8 cellular contexts compared by ENCODE assay signal in the genomic region with DNA sequence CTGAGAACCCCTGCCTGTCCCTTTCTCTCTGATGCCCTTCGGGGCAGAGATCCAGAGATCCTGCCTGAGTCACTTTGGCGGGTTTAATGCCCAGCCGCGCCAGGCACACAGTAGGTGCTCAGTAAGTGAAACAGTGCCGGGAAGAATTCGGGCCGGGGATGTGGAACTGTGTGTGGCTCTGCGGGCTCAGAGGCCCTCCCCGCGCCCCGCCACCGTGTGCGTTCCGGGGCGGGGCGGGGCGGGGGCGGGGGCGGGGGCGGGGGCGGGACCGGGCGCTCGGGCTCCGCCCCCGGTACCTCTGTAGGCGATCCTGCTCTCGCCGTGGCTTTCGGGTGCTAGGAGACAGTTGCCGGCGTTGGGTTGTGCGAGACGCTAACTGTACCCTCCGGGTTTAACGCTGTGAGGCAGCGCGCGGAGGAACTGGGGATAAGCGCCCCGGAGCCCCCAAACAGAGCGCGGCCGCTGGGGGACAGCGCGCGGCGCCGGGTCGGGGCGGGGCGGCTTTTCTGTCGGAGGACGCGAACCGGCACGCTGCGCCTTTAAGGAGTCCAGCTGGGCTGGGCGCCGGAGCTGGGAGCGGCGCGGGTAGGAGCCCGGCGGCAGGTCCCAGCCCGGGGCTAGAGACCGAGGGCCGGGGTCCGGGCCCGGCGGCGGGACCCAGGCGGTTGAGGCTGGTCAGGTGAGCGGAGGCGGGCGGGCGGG.
A peak's percentile ranks its signal among the peaks of the same experiment; 100 is the strongest.
DNase-seq lines count a peak whose midpoint lies in the region; ATAC-seq and TF ChIP-seq lines count a peak whose summit lies in the region.

A gene with protein sequence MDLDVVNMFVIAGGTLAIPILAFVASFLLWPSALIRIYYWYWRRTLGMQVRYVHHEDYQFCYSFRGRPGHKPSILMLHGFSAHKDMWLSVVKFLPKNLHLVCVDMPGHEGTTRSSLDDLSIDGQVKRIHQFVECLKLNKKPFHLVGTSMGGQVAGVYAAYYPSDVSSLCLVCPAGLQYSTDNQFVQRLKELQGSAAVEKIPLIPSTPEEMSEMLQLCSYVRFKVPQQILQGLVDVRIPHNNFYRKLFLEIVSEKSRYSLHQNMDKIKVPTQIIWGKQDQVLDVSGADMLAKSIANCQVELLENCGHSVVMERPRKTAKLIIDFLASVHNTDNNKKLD (plus strand): TSS at position 555 of the 702 bp plus-strand sequence. CDS start 18,795 bp downstream, outside the sequence.

- ATAC-seq in HG02759 (IDR thresholded peaks at IDR 0.05; ENCODE audit: unreplicated experiment) = peak; percentile 80

- TF ChIP-seq CTCF in choroid plexus epithelial cell (conservative IDR thresholded peaks at IDR 0.05; ENCODE audit: low read depth, low read length) = peak; percentile 16

- H3K4me3 ChIP-seq in choroid plexus epithelial cell (ENCODE audit: low read depth, low read length) = peak within 1 kb of the TSS; percentile 82

- peak; percentile 16 for DNase-seq in NCI-H2107 treated with DMSO at 0.1 percent for 48 hours (lab: John Stamatoyannopoulos, UW; ENCODE audit: unreplicated experiment)
- DNase-seq in NCI-H2107 (lab: John Stamatoyannopoulos, UW) = no peak
- DNase-seq in NCI-H1930 (lab: John Stamatoyannopoulos, UW) = peak; percentile 18 to 63
- peak; percentile 72 to 77 for DNase-seq in activated CD4-positive, alpha-beta T cell treated with anti-CD3 and anti-CD28 coated beads for 24 hours (ENCODE audit: low read depth in 2 of 2)
- DNase-seq in choroid plexus epithelial cell (ENCODE audit: low read depth) = peak; percentile 68
- peak; percentile 88 for DNase-seq in left kidney (ENCODE audit: low read depth, low spot score)
- peak; percentile 64 for DNase-seq in stimulated activated CD4-positive, alpha-beta T cell treated with anti-CD3 and anti-CD28 coated beads, Interleukin-2, amount 100 ng/mL, for 4 hours (ENCODE audit: low read depth)
